Comparison of ENCODE assay signal across 8 cellular contexts in genomic region chr1:232635778-232636356, GRCh38. TPM values are rescaled to one million over a fixed set of nuclear protein-coding genes. Genes with fewer than 3 reads are reported as not detected.
DNase-seq lines count a peak whose midpoint lies in the region; ATAC-seq, FAIRE-seq and TF ChIP-seq lines count a peak whose summit lies in the region.

No MANE protein-coding gene starts in this region.

- H3K4me1 ChIP-seq in astrocyte (ENCODE audit: insufficient read depth, low read length) (peaks cover 2% of the 10 kb centered on the region), hepatocyte (ENCODE audit: insufficient read depth) (peaks cover 12% of the 10 kb centered on the region)

- no peaks in the 10 kb centered on the region for H3K4me1 Mint-ChIP-seq in astrocyte (ENCODE audit: low read depth, unreplicated experiment)

- H3K9me3 Mint-ChIP-seq in astrocyte (ENCODE audit: unreplicated experiment): no peaks in the 10 kb centered on the region

- no peak overlapping the region for H3K27ac ChIP-seq in C4-2B
- H3K27ac ChIP-seq in astrocyte (ENCODE audit: low read depth, low read length): no peak overlapping the region
- H3K27ac ChIP-seq in hepatocyte: no peak overlapping the region

- ATAC-seq in GM18868 (IDR thresholded peaks at IDR 0.05; ENCODE audit: unreplicated experiment) (peak; percentile 80), HG03159 (IDR thresholded peaks at IDR 0.05; ENCODE audit: unreplicated experiment) (peak; percentile 75)

- H3K4me3 ChIP-seq in astrocyte (ENCODE audit: insufficient read depth, low read depth, low read length) (no peak overlapping the region), hepatocyte (no peak overlapping the region)

- H3K79me2 ChIP-seq in astrocyte (ENCODE audit: insufficient read depth, low read length) (no peaks in the 10 kb centered on the region), hepatocyte (no peaks in the 10 kb centered on the region)

- H3K4me2 ChIP-seq in astrocyte (ENCODE audit: low read length) (no peak overlapping the region), hepatocyte (no peak overlapping the region)

- H3K27ac Mint-ChIP-seq in astrocyte (ENCODE audit: unreplicated experiment): no peak overlapping the region

- peaks cover 6% of the 10 kb centered on the region for H3K27me3 Mint-ChIP-seq in astrocyte (ENCODE audit: low read depth, unreplicated experiment)

- H3K9ac ChIP-seq in astrocyte (ENCODE audit: low read length): no peak overlapping the region

- no peaks in the 10 kb centered on the region for H3K9me2 ChIP-seq in hepatocyte (replicated peaks; ENCODE audit: insufficient read depth)

- WGBS in hepatocyte (ENCODE audit: low lambda C conversion rate, missing lambda C conversion rate): 7% methylated on average over 3 of the region's 3 CpGs

- no peak overlapping the region for H3K4me3 Mint-ChIP-seq in astrocyte (ENCODE audit: unreplicated experiment)

- H3K9me3 ChIP-seq in astrocyte (ENCODE audit: insufficient read depth, low read depth, low read length) (no peaks in the 10 kb centered on the region), hepatocyte (ENCODE audit: low read depth) (no peaks in the 10 kb centered on the region)

- H4K20me1 ChIP-seq in astrocyte (ENCODE audit: insufficient read depth, low read length): no peaks in the 10 kb centered on the region
- H4K20me1 ChIP-seq in hepatocyte (ENCODE audit: insufficient read depth, poor library complexity, severe bottlenecking): no peaks in the 10 kb centered on the region

- no peaks in the 10 kb centered on the region for H3K36me3 ChIP-seq in astrocyte (ENCODE audit: insufficient read depth, low read length)
- no peaks in the 10 kb centered on the region for H3K36me3 ChIP-seq in hepatocyte (replicated peaks; ENCODE audit: insufficient read depth, low read depth)

- H3K36me3 Mint-ChIP-seq in astrocyte (ENCODE audit: low read depth, unreplicated experiment): no peaks in the 10 kb centered on the region

- H2AFZ ChIP-seq in astrocyte (ENCODE audit: low read depth, low read length): no peak overlapping the region
- no peak overlapping the region for H2AFZ ChIP-seq in hepatocyte

- DNase-seq in NCI-H2227 (lab: John Stamatoyannopoulos, UW; ENCODE audit: unreplicated experiment): peak; percentile 75
- peak; percentile 34 for DNase-seq in astrocyte (ENCODE audit: low read depth)
- DNase-seq in hepatocyte (ENCODE audit: low spot score): peak; percentile 72
- DNase-seq in superior temporal gyrus (ENCODE audit: extremely low spot score): peak; percentile 83
- no peak for DNase-seq in activated CD4-positive, alpha-beta T cell treated with anti-CD3 and anti-CD28 coated beads, Interleukin-2, amount 50 U/mL, for 1 hour

- no peak for FAIRE-seq in astrocyte (lab: Jason Lieb, UNC)

- TF ChIP-seq CTCF in C4-2B (conservative IDR thresholded peaks at IDR 0.05) (peak; percentile 87), astrocyte (IDR thresholded peaks at IDR 0.05; ENCODE audit: insufficient read depth, low read depth, low read length) (peak; percentile 71), hepatocyte (IDR thresholded peaks at IDR 0.05; ENCODE audit: poor library complexity) (peak; percentile 80)

- H3K27me3 ChIP-seq in astrocyte (ENCODE audit: insufficient read depth, low read length): peaks cover 2% of the 10 kb centered on the region
- no peaks in the 10 kb centered on the region for H3K27me3 ChIP-seq in hepatocyte

RNA-seq across cellular contexts. Expression of gene SIPA1L2, which starts 5.9 kb away (rescaled TPM):
- total RNA-seq in astrocyte (12.2 and 14.9 TPM in 2 replicates), hepatocyte (35.9 and 50.1 TPM in 2 replicates)
- 21.6 and 27.6 TPM in 2 replicates for polyA plus RNA-seq in hepatocyte
